10 cellular contexts compared by ENCODE assay signal in genomic region chr4:45350438-45350837, GRCh38.
DNase-seq lines count a peak whose midpoint lies in the region; ATAC-seq and TF ChIP-seq lines count a peak whose summit lies in the region.
"Had no signal": no experiment of that assay in that cellular context is flagged by ENCODE, and none has a peak within 500 bp of the region (broad histone marks: within the 10 kb centered on the region; RNA-seq: fewer than 3 reads in every experiment).

No MANE protein-coding gene starts in this region.

- H3K4me3 ChIP-seq in left lung: no peak overlapping the region
- H3K4me3 ChIP-seq: skin epidermis had no signal

- no peak overlapping the region for H3K27ac ChIP-seq in left lung
- H3K27ac ChIP-seq: skin epidermis had no signal

- no peaks in the 10 kb centered on the region for H3K4me1 ChIP-seq in left lung

- no peaks in the 10 kb centered on the region for H3K36me3 ChIP-seq in left lung

- in situ Hi-C loops in SK-MEL-5 (cut with HindIII; ENCODE audit: low pct_unique_long_range_greater_than_20kb, low sequenced_read_pairs): no loop called here

- DNase-seq in DMS53 (lab: John Stamatoyannopoulos, UW) (peak; percentile 65), SK-MEL-5 (ENCODE audit: low read depth, low spot score) (peak; percentile 47), left lung (no peak), GM19238 (ENCODE audit: insufficient read length, low spot score) (no peak), NCI-H1436 treated with DMSO at 0.1 percent for 48 hours (lab: John Stamatoyannopoulos, UW) (no peak)
- DNase-seq: MV-4-11 had no signal

- TF ChIP-seq CTCF in left lung (IDR thresholded peaks at IDR 0.05): no peak

- no peaks in the 10 kb centered on the region for H3K27me3 ChIP-seq in left lung

- ATAC-seq in HG02852 (IDR thresholded peaks at IDR 0.05; ENCODE audit: unreplicated experiment) (peak; percentile 90), left lung (peak; percentile 71), esophagus mucosa (no peak), HG02571 (IDR thresholded peaks at IDR 0.05; ENCODE audit: unreplicated experiment) (no peak)

- intact Hi-C loops in left lung (cut with DNase I): no loop called here

- no peaks in the 10 kb centered on the region for H3K9me3 ChIP-seq in left lung

Comparison
In these comparisons a context has a peak if more than half of its experiments do, and no peak if none do; other contexts are left out.
1. DNase-seq: peak in DMS53 (single experiment) and SK-MEL-5 (single experiment); none in left lung (0 of 2), GM19238 (single experiment) and NCI-H1436 treated with DMSO at 0.1 percent for 48 hours (single experiment).
2. ATAC-seq: peak in HG02852 (single experiment) and left lung (single experiment); none in esophagus mucosa (single experiment) and HG02571 (single experiment).